Comparison of ENCODE assay signal across 1 cellular context in genomic region chr20:62367136-62367482, GRCh38.
TF ChIP-seq lines count a peak whose summit lies in the region.

A gene with protein sequence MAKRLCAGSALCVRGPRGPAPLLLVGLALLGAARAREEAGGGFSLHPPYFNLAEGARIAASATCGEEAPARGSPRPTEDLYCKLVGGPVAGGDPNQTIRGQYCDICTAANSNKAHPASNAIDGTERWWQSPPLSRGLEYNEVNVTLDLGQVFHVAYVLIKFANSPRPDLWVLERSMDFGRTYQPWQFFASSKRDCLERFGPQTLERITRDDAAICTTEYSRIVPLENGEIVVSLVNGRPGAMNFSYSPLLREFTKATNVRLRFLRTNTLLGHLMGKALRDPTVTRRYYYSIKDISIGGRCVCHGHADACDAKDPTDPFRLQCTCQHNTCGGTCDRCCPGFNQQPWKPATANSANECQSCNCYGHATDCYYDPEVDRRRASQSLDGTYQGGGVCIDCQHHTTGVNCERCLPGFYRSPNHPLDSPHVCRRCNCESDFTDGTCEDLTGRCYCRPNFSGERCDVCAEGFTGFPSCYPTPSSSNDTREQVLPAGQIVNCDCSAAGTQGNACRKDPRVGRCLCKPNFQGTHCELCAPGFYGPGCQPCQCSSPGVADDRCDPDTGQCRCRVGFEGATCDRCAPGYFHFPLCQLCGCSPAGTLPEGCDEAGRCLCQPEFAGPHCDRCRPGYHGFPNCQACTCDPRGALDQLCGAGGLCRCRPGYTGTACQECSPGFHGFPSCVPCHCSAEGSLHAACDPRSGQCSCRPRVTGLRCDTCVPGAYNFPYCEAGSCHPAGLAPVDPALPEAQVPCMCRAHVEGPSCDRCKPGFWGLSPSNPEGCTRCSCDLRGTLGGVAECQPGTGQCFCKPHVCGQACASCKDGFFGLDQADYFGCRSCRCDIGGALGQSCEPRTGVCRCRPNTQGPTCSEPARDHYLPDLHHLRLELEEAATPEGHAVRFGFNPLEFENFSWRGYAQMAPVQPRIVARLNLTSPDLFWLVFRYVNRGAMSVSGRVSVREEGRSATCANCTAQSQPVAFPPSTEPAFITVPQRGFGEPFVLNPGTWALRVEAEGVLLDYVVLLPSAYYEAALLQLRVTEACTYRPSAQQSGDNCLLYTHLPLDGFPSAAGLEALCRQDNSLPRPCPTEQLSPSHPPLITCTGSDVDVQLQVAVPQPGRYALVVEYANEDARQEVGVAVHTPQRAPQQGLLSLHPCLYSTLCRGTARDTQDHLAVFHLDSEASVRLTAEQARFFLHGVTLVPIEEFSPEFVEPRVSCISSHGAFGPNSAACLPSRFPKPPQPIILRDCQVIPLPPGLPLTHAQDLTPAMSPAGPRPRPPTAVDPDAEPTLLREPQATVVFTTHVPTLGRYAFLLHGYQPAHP (N-terminal part only) (minus strand): TSS chr20:62367312. CDS start chr20:62367245, 67 bp downstream.

TF ChIP-seq in HepG2, 621 proteins besides CTCF, POLR2A, EP300 and RAD21 (continued from another document and continues in another):
- TF ChIP-seq, protein P1, sequence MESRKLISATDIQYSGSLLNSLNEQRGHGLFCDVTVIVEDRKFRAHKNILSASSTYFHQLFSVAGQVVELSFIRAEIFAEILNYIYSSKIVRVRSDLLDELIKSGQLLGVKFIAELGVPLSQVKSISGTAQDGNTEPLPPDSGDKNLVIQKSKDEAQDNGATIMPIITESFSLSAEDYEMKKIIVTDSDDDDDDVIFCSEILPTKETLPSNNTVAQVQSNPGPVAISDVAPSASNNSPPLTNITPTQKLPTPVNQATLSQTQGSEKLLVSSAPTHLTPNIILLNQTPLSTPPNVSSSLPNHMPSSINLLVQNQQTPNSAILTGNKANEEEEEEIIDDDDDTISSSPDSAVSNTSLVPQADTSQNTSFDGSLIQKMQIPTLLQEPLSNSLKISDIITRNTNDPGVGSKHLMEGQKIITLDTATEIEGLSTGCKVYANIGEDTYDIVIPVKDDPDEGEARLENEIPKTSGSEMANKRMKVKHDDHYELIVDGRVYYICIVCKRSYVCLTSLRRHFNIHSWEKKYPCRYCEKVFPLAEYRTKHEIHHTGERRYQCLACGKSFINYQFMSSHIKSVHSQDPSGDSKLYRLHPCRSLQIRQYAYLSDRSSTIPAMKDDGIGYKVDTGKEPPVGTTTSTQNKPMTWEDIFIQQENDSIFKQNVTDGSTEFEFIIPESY (CRISPR knock-in tag; IDR thresholded peaks at IDR 0.05), result no peak
- no peak for TF ChIP-seq MXD4 (CRISPR knock-in tag; IDR thresholded peaks at IDR 0.05)
- TF ChIP-seq ZNF503 (CRISPR knock-in tag; IDR thresholded peaks at IDR 0.05), result no peak
- no peak for TF ChIP-seq HOXA5 (CRISPR knock-in tag; IDR thresholded peaks at IDR 0.05)
- TF ChIP-seq, protein P2, sequence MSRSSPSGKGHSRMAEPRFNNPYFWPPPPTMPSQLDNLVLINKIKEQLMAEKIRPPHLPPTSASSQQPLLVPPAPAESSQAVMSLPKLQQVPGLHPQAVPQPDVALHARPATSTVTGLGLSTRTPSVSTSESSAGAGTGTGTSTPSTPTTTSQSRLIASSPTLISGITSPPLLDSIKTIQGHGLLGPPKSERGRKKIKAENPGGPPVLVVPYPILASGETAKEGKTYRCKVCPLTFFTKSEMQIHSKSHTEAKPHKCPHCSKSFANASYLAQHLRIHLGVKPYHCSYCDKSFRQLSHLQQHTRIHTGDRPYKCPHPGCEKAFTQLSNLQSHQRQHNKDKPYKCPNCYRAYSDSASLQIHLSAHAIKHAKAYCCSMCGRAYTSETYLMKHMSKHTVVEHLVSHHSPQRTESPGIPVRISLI (CRISPR knock-in tag; IDR thresholded peaks at IDR 0.05; ENCODE audit: borderline replicate concordance), result no peak
- TF ChIP-seq ATRX (CRISPR knock-in tag; IDR thresholded peaks at IDR 0.05; ENCODE audit: borderline replicate concordance), result no peak
- TF ChIP-seq, protein P3, sequence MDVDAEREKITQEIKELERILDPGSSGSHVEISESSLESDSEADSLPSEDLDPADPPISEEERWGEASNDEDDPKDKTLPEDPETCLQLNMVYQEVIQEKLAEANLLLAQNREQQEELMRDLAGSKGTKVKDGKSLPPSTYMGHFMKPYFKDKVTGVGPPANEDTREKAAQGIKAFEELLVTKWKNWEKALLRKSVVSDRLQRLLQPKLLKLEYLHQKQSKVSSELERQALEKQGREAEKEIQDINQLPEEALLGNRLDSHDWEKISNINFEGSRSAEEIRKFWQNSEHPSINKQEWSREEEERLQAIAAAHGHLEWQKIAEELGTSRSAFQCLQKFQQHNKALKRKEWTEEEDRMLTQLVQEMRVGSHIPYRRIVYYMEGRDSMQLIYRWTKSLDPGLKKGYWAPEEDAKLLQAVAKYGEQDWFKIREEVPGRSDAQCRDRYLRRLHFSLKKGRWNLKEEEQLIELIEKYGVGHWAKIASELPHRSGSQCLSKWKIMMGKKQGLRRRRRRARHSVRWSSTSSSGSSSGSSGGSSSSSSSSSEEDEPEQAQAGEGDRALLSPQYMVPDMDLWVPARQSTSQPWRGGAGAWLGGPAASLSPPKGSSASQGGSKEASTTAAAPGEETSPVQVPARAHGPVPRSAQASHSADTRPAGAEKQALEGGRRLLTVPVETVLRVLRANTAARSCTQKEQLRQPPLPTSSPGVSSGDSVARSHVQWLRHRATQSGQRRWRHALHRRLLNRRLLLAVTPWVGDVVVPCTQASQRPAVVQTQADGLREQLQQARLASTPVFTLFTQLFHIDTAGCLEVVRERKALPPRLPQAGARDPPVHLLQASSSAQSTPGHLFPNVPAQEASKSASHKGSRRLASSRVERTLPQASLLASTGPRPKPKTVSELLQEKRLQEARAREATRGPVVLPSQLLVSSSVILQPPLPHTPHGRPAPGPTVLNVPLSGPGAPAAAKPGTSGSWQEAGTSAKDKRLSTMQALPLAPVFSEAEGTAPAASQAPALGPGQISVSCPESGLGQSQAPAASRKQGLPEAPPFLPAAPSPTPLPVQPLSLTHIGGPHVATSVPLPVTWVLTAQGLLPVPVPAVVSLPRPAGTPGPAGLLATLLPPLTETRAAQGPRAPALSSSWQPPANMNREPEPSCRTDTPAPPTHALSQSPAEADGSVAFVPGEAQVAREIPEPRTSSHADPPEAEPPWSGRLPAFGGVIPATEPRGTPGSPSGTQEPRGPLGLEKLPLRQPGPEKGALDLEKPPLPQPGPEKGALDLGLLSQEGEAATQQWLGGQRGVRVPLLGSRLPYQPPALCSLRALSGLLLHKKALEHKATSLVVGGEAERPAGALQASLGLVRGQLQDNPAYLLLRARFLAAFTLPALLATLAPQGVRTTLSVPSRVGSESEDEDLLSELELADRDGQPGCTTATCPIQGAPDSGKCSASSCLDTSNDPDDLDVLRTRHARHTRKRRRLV (CRISPR knock-in tag; IDR thresholded peaks at IDR 0.05), result no peak
- TF ChIP-seq TGIF2 (CRISPR knock-in tag; IDR thresholded peaks at IDR 0.05), result no peak
- no peak for TF ChIP-seq SP5 (CRISPR knock-in tag; IDR thresholded peaks at IDR 0.05; ENCODE audit: borderline replicate concordance, low read depth)
- no peak for TF ChIP-seq PPARG (CRISPR knock-in tag; conservative IDR thresholded peaks at IDR 0.05)
- TF ChIP-seq PAXIP1 (CRISPR knock-in tag; conservative IDR thresholded peaks at IDR 0.05), result no peak
- TF ChIP-seq ZNF788 (CRISPR knock-in tag; IDR thresholded peaks at IDR 0.05; ENCODE audit: borderline replicate concordance), result no peak
- TF ChIP-seq ZNF660 (CRISPR knock-in tag; IDR thresholded peaks at IDR 0.05; ENCODE audit: borderline replicate concordance, low read depth), result no peak
- no peak for TF ChIP-seq JUND (CRISPR knock-in tag; IDR thresholded peaks at IDR 0.05)
- TF ChIP-seq REST (IDR thresholded peaks at IDR 0.05; ENCODE audit: borderline replicate concordance in 1 of 2, low read depth in 1 of 2, low read length in 2 of 2), result peak in 1 of 2 experiments; percentile 58; a peak in 2 of 4 replicates
- TF ChIP-seq IRX3 (CRISPR knock-in tag; IDR thresholded peaks at IDR 0.05; ENCODE audit: borderline replicate concordance, low read depth), result peak; percentile 83
- TF ChIP-seq TCF7 (IDR thresholded peaks at IDR 0.05; ENCODE audit: low read depth), result no peak; the same call in 1 of the 2 replicates
- TF ChIP-seq, protein P4, sequence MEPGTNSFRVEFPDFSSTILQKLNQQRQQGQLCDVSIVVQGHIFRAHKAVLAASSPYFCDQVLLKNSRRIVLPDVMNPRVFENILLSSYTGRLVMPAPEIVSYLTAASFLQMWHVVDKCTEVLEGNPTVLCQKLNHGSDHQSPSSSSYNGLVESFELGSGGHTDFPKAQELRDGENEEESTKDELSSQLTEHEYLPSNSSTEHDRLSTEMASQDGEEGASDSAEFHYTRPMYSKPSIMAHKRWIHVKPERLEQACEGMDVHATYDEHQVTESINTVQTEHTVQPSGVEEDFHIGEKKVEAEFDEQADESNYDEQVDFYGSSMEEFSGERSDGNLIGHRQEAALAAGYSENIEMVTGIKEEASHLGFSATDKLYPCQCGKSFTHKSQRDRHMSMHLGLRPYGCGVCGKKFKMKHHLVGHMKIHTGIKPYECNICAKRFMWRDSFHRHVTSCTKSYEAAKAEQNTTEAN (CRISPR knock-in tag; conservative IDR thresholded peaks at IDR 0.05), result peak; percentile 11; the same call in 1 of the 2 replicates
- TF ChIP-seq, protein P5, sequence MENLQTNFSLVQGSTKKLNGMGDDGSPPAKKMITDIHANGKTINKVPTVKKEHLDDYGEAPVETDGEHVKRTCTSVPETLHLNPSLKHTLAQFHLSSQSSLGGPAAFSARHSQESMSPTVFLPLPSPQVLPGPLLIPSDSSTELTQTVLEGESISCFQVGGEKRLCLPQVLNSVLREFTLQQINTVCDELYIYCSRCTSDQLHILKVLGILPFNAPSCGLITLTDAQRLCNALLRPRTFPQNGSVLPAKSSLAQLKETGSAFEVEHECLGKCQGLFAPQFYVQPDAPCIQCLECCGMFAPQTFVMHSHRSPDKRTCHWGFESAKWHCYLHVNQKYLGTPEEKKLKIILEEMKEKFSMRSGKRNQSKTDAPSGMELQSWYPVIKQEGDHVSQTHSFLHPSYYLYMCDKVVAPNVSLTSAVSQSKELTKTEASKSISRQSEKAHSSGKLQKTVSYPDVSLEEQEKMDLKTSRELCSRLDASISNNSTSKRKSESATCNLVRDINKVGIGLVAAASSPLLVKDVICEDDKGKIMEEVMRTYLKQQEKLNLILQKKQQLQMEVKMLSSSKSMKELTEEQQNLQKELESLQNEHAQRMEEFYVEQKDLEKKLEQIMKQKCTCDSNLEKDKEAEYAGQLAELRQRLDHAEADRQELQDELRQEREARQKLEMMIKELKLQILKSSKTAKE (CRISPR knock-in tag; IDR thresholded peaks at IDR 0.05; ENCODE audit: borderline replicate concordance), result no peak
- peak; percentile 87; the same call in 1 of the 2 replicates for TF ChIP-seq TMF1 (CRISPR knock-in tag; IDR thresholded peaks at IDR 0.05; ENCODE audit: low read depth)
- no peak for TF ChIP-seq ZNF543 (CRISPR knock-in tag; IDR thresholded peaks at IDR 0.05)
- peak; percentile 64; the same call in 1 of the 2 replicates for TF ChIP-seq PRMT3 (CRISPR knock-in tag; IDR thresholded peaks at IDR 0.05; ENCODE audit: borderline replicate concordance, low read depth)
- TF ChIP-seq GTF2F1 (IDR thresholded peaks at IDR 0.05; ENCODE audit: low read length), result no peak
- TF ChIP-seq ZNF549 (CRISPR knock-in tag; IDR thresholded peaks at IDR 0.05), result no peak
- no peak for TF ChIP-seq POGZ (CRISPR knock-in tag; IDR thresholded peaks at IDR 0.05)
- no peak for TF ChIP-seq ZNF331 (CRISPR knock-in tag; IDR thresholded peaks at IDR 0.05)
